ENCODE assay signal across 17 cellular contexts in the genomic region with DNA sequence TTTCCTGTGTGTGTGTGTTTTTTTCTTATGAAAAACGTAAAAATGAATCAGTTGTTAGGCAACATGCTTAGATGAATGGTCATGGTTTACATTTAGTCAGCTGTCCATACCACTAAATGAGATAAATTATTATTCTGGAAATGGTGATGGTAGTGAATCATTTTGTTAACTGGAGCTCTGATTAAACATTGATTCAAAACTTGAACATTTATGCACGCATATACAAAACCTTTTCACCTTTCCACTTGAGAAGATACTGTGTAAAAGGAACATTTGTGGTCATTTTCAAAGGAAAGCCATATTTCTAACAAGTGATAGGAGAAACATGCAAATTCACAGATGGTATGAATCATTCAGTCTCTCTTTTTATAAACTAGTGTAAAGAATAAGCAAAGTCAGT.
DNase-seq lines count a peak whose midpoint lies in the region; ATAC-seq, FAIRE-seq and TF ChIP-seq lines count a peak whose summit lies in the region.
"Had no signal": no experiment of that assay in that cellular context is flagged by ENCODE, and none has a peak within 500 bp of the region (broad histone marks: within the 10 kb centered on the region; RNA-seq: fewer than 3 reads in every experiment).

No MANE protein-coding gene starts in this region.

- TF ChIP-seq CTCF in astrocyte (IDR thresholded peaks at IDR 0.05; ENCODE audit: insufficient read depth, low read depth, low read length), result no peak
- no peak for TF ChIP-seq CTCF in kidney epithelial cell (IDR thresholded peaks at IDR 0.05; ENCODE audit: insufficient read depth, low read length, poor library complexity, severe bottlenecking)
- TF ChIP-seq CTCF in GM13977 (IDR thresholded peaks at IDR 0.05; ENCODE audit: extremely low read depth, insufficient read depth, missing control alignments), result no peak

- in situ Hi-C loops in GM13977 (cut with MboI; ENCODE audit: low pct_unique_long_range_greater_than_20kb, low sequenced_read_pairs, unreplicated experiment), result no loop called here
- in situ Hi-C loops in HAP-1 (cut with MboI; ENCODE audit: low sequenced_read_pairs), result no loop called here

- H3K9me3 Mint-ChIP-seq in astrocyte (ENCODE audit: unreplicated experiment), result no peaks in the 10 kb centered on the region

- no peaks in the 10 kb centered on the region for H3K79me2 ChIP-seq in astrocyte (ENCODE audit: insufficient read depth, low read length)

- H3K4me1 Mint-ChIP-seq in astrocyte (ENCODE audit: low read depth, unreplicated experiment), result no peaks in the 10 kb centered on the region

- no peaks in the 10 kb centered on the region for H3K27me3 Mint-ChIP-seq in astrocyte (ENCODE audit: low read depth, unreplicated experiment)

- no peak overlapping the region for H2AFZ ChIP-seq in astrocyte (ENCODE audit: low read depth, low read length)

- H3K4me3 Mint-ChIP-seq in astrocyte (ENCODE audit: unreplicated experiment), result no peak overlapping the region

- no peak overlapping the region for H3K4me3 ChIP-seq in astrocyte (ENCODE audit: insufficient read depth, low read depth, low read length)
- H3K4me3 ChIP-seq in kidney epithelial cell (ENCODE audit: low read depth, low read length), result no peak overlapping the region
- H3K4me3 ChIP-seq in HAP-1, result no peak overlapping the region
- H3K4me3 ChIP-seq: ovary, tibial nerve had no signal

- H3K4me2 ChIP-seq in astrocyte (ENCODE audit: low read length), result peak overlapping the region; percentile 69

- H3K27ac ChIP-seq in astrocyte (ENCODE audit: low read depth, low read length), result peak overlapping the region; percentile 93
- H3K27ac ChIP-seq: ovary, tibial nerve, VCaP had no signal

- H3K9me3 ChIP-seq in astrocyte (ENCODE audit: insufficient read depth, low read depth, low read length), result no peaks in the 10 kb centered on the region
- no peaks in the 10 kb centered on the region for H3K9me3 ChIP-seq in HAP-1
- H3K9me3 ChIP-seq: ovary, tibial nerve had no signal

- H3K36me3 Mint-ChIP-seq in astrocyte (ENCODE audit: low read depth, unreplicated experiment), result no peaks in the 10 kb centered on the region

- H4K20me1 ChIP-seq in astrocyte (ENCODE audit: insufficient read depth, low read length), result no peaks in the 10 kb centered on the region

- FAIRE-seq in astrocyte (lab: Jason Lieb, UNC), result peak; percentile 29
- FAIRE-seq: H54 had no signal

- no peak overlapping the region for H3K27ac Mint-ChIP-seq in astrocyte (ENCODE audit: unreplicated experiment)

- DNase-seq in astrocyte (ENCODE audit: low read depth) (peak; percentile 99), kidney epithelial cell (ENCODE audit: low read depth) (peak; percentile 47), NCI-H2107 treated with DMSO at 0.1 percent for 48 hours (lab: John Stamatoyannopoulos, UW; ENCODE audit: unreplicated experiment) (no peak), erythroblast (lab: John Stamatoyannopoulos, UW) (no peak), GM13977 (ENCODE audit: low spot score) (no peak), HAP-1 (ENCODE audit: low spot score in 2 of 2) (no peak)
- DNase-seq: activated effector memory CD4-positive, alpha-beta T cell treated with Interleukin-2 at 50 U/mL for 16 hours; Calu3; left colon; NCI-H1694 treated with DMSO at 0.1 percent for 48 hours; OCI-M1; ovary had no signal

- H3K27me3 ChIP-seq in astrocyte (ENCODE audit: insufficient read depth, low read length), result no peaks in the 10 kb centered on the region
- H3K27me3 ChIP-seq in kidney epithelial cell (ENCODE audit: control insufficient read depth, insufficient read depth, low read length), result no peaks in the 10 kb centered on the region
- no peaks in the 10 kb centered on the region for H3K27me3 ChIP-seq in HAP-1 (ENCODE audit: low read depth)
- H3K27me3 ChIP-seq: ovary, tibial nerve had no signal

- ATAC-seq in GM18517 (IDR thresholded peaks at IDR 0.05; ENCODE audit: unreplicated experiment) (peak; percentile 39), HG03442 (IDR thresholded peaks at IDR 0.05; ENCODE audit: unreplicated experiment) (peak; percentile 32)
- ATAC-seq: left colon had no signal

- H3K36me3 ChIP-seq in astrocyte (ENCODE audit: insufficient read depth, low read length) (no peaks in the 10 kb centered on the region), kidney epithelial cell (ENCODE audit: control insufficient read depth, insufficient read depth, low read length) (no peaks in the 10 kb centered on the region), HAP-1 (replicated peaks) (no peaks in the 10 kb centered on the region)
- H3K36me3 ChIP-seq: ovary, tibial nerve had no signal

- TF ChIP-seq POLR2A in erythroblast (IDR thresholded peaks at IDR 0.05; ENCODE audit: low read length), result no peak

- H3K4me1 ChIP-seq in astrocyte (ENCODE audit: insufficient read depth, low read length) (peaks cover 23% of the 10 kb centered on the region), HAP-1 (peaks cover 39% of the 10 kb centered on the region)
- H3K4me1 ChIP-seq: tibial nerve had no signal

- peak overlapping the region; percentile 65 for H3K9ac ChIP-seq in astrocyte (ENCODE audit: low read length)

Comparison
In these comparisons a context has a peak if more than half of its experiments do, and no peak if none do; other contexts are left out.
1. DNase-seq: peak in astrocyte (single experiment) and kidney epithelial cell (single experiment); none in NCI-H2107 treated with DMSO at 0.1 percent for 48 hours (single experiment), erythroblast (0 of 2), GM13977 (single experiment) and HAP-1 (0 of 2).